In genomic region chr7:1590476-1590875, GRCh38 we compare ENCODE assay signal across 23 cellular contexts.
"Had no signal": no experiment of that assay in that cellular context is flagged by ENCODE, and none has a peak within 500 bp of the region (broad histone marks: within the 10 kb centered on the region; RNA-seq: fewer than 3 reads in every experiment).

No MANE protein-coding gene starts in this region.

- ATAC-seq: activated CD8-positive, alpha-beta T cell treated with anti-CD3 and anti-CD28 coated beads for 36 hours; activated naive CD4-positive, alpha-beta T cell treated with anti-CD3 and anti-CD28 coated beads, Interleukin-2, amount 50 U/mL, for 72 hours; activated T-cell treated with anti-CD3 and anti-CD28 coated beads, Interleukin-2, amount 50 U/mL, for 72 hours; left lung; sciatic nerve; stimulated activated naive CD8-positive, alpha-beta T cell treated with anti-CD3 and anti-CD28 coated beads, Interleukin-15, amount 100 ng/mL, for 72 hours; upper lobe of right lung; WTC11 had no signal

- H3K4me3 Mint-ChIP-seq: activated CD8-positive, alpha-beta T cell treated with anti-CD3 and anti-CD28 coated beads for 36 hours; activated T-cell treated with anti-CD3 and anti-CD28 coated beads, Interleukin-2, amount 50 U/mL, for 72 hours; central memory CD8-positive, alpha-beta T cell; nephron; T-helper 1 cell treated with Interleukin-12 subunit alpha and Interleukin-12 subunit beta and Interleukin-4 antibody, amounts not matched to agents 30 μg/mL and 1 μg/mL, for 36 hours; WTC11 had no signal

- H3K4me3 ChIP-seq: esophagus squamous epithelium, left lung, skin epidermis, tibial artery, upper lobe of right lung had no signal

- H3K27ac ChIP-seq: epithelial cell of prostate, esophagus squamous epithelium, left lung, skin epidermis, tibial artery, upper lobe of right lung had no signal

- H3K36me3 ChIP-seq: esophagus squamous epithelium, left lung, tibial artery, upper lobe of right lung had no signal

- H3K4me1 ChIP-seq: left lung, tibial artery, upper lobe of right lung had no signal

- DNase-seq: activated CD4-positive, alpha-beta T cell treated with anti-CD3 and anti-CD28 coated beads, Interleukin-2, amount 50 U/mL, for 1 hour; activated CD8-positive, alpha-beta T cell treated with anti-CD3 and anti-CD28 coated beads for 36 hours; activated naive CD4-positive, alpha-beta T cell; activated T-cell treated with anti-CD3 and anti-CD28 coated beads, Interleukin-2, amount 50 U/mL, for 72 hours; anterior cingulate cortex; dermis blood vessel endothelial cell; effector CD4-positive, alpha-beta T cell; esophagus squamous epithelium; stimulated activated CD4-positive, alpha-beta T cell treated with anti-CD3 and anti-CD28 coated beads, Interleukin-12 subunit alpha, Interleukin-12 subunit beta, amount 100 ng/mL, for 4 hours; stimulated activated CD4-positive, alpha-beta T cell treated with anti-CD3 and anti-CD28 coated beads, Interleukin-4, amount 100 ng/mL, for 1 hour; stimulated activated naive CD8-positive, alpha-beta T cell treated with anti-CD3 and anti-CD28 coated beads, Interleukin-15, amount 100 ng/mL, for 72 hours; T1000; tibial artery; upper lobe of right lung had no signal

- H3K36me3 Mint-ChIP-seq: activated naive CD4-positive, alpha-beta T cell treated with anti-CD3 and anti-CD28 coated beads, Interleukin-2, amount 50 U/mL, for 72 hours had no signal

- H3K27ac Mint-ChIP-seq: activated CD8-positive, alpha-beta T cell treated with anti-CD3 and anti-CD28 coated beads for 36 hours; activated T-cell treated with anti-CD3 and anti-CD28 coated beads, Interleukin-2, amount 50 U/mL, for 72 hours; nephron; stimulated activated naive CD8-positive, alpha-beta T cell treated with anti-CD3 and anti-CD28 coated beads, Interleukin-15, amount 100 ng/mL, for 72 hours; T-helper 1 cell treated with Interleukin-12 subunit alpha and Interleukin-12 subunit beta and Interleukin-4 antibody, amounts not matched to agents 30 μg/mL and 1 μg/mL, for 36 hours; WTC11 had no signal

- H3K9me3 Mint-ChIP-seq: central memory CD8-positive, alpha-beta T cell had no signal
